1 cellular context compared by ENCODE assay signal in the genomic region with DNA sequence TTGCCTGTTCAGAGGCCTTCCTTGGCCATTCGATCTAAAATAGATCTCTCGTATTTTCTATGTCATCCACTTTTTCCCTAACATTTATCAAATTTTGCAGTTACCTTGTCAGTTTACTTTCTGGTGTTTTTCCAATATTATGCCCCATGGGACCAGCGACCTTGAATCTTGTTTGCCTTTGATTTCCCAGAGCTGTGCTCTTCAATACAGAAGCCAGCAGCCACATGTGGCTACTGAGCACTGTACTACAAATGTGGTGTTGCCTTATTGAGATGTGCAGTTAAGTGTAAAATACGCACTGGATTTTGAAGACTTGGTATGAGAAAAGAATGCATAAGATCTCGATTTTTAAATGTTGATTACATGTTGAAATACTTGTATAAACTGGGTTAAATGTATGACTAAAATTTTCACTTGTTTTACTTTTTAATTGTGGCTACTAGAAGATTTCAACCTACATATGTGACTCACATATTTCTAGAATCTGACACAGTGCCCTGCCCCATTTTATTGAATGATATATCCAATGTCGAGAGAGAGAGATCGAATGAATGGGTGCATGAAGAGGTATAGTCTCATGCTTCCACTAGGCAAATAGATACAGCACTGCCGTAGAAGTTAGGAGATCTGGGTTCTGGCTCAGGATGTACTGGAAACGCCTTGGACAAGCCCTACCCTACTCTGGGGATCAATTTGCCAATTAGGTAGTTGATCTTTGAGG.
TF ChIP-seq lines count a peak whose summit lies in the region.

No MANE protein-coding gene starts in this region.

TF ChIP-seq in liver, 16 proteins besides CTCF, POLR2A, EP300 and RAD21 (continued from another document):
- no peak for TF ChIP-seq REST (IDR thresholded peaks at IDR 0.05)
